8 cellular contexts compared by ENCODE assay signal in genomic region chr15:30696439-30697314, GRCh38.
DNase-seq lines count a peak whose midpoint lies in the region; ATAC-seq and TF ChIP-seq lines count a peak whose summit lies in the region.
"Not testable (repeated sequence)": the region's sequence is repeated elsewhere in the genome, so short reads cannot be mapped to it uniquely, and the experiment has no call there.

No MANE protein-coding gene starts in this region.

- H3K4me3 Mint-ChIP-seq in activated CD4-positive, alpha-beta memory T cell treated with anti-CD3 and anti-CD28 coated beads for 36 hours; glutamatergic neuron (ENCODE audit: unreplicated experiment): not testable (repeated sequence)

- H3K4me3 ChIP-seq in BLaER1 treated with 17β-estradiol and CSF1 and Interleukin-3, amounts not matched to agents 10 nM and 100 nM = not testable (repeated sequence)

- POLR2A ChIA-PET in activated CD4-positive, alpha-beta memory T cell treated with anti-CD3 and anti-CD28 coated beads for 36 hours (lab: Charles Lee) = not testable (repeated sequence)

- H4K20me1 ChIP-seq in BLaER1 treated with 17β-estradiol and CSF1 and Interleukin-3, amounts not matched to agents 10 nM and 100 nM = not testable (repeated sequence)

- peak overlapping the region in 3 of 11 experiments; percentile 20 to 63 (median 24); a peak in 5 of 22 replicates for H3K9ac ChIP-seq in BLaER1 treated with 17β-estradiol and CSF1 and Interleukin-3, amounts not matched to agents 10 nM and 100 nM

- CTCF ChIA-PET in activated CD4-positive, alpha-beta memory T cell treated with anti-CD3 and anti-CD28 coated beads for 36 hours (lab: Charles Lee) = not testable (repeated sequence)

- not testable (repeated sequence) for H3K27me3 Mint-ChIP-seq in activated CD4-positive, alpha-beta memory T cell treated with anti-CD3 and anti-CD28 coated beads for 36 hours; glutamatergic neuron (ENCODE audit: unreplicated experiment)

- not testable (repeated sequence) for H3K4me1 Mint-ChIP-seq in activated CD4-positive, alpha-beta memory T cell treated with anti-CD3 and anti-CD28 coated beads for 36 hours (ENCODE audit: low read depth); glutamatergic neuron (ENCODE audit: low read depth, unreplicated experiment)

- intact Hi-C loops in activated CD4-positive, alpha-beta memory T cell treated with anti-CD3 and anti-CD28 coated beads for 36 hours (cut with micrococcal nuclease) = not testable (repeated sequence)

- H3K36me3 ChIP-seq in BLaER1 treated with 17β-estradiol and CSF1 and Interleukin-3, amounts not matched to agents 10 nM and 100 nM = not testable (repeated sequence)

- H3K36me3 Mint-ChIP-seq in activated CD4-positive, alpha-beta memory T cell treated with anti-CD3 and anti-CD28 coated beads for 36 hours; glutamatergic neuron (ENCODE audit: unreplicated experiment): not testable (repeated sequence)

- peak; percentile 24 for DNase-seq in activated CD4-positive, alpha-beta memory T cell treated with anti-CD3 and anti-CD28 coated beads for 36 hours
- not testable (repeated sequence) for DNase-seq in glutamatergic neuron

- not testable (repeated sequence) for H3K27me3 ChIP-seq in BLaER1 treated with 17β-estradiol and CSF1 and Interleukin-3, amounts not matched to agents 10 nM and 100 nM

- TF ChIP-seq CTCF in glutamatergic neuron (IDR thresholded peaks at IDR 0.05; ENCODE audit: partially characterized antibody, unreplicated experiment) = not testable (repeated sequence)

- H3K9me3 Mint-ChIP-seq in activated CD4-positive, alpha-beta memory T cell treated with anti-CD3 and anti-CD28 coated beads for 36 hours; glutamatergic neuron (ENCODE audit: unreplicated experiment): not testable (repeated sequence)

- peaks cover 0 to 24% (median 13%) of the 10 kb centered on the region in 10 experiments; a peak in 16 of 20 replicates for H3K4me1 ChIP-seq in BLaER1 treated with 17β-estradiol and CSF1 and Interleukin-3, amounts not matched to agents 10 nM and 100 nM

- ATAC-seq in GM18858 (IDR thresholded peaks at IDR 0.05; ENCODE audit: unreplicated experiment) = peak; percentile 76
- peak; percentile 64 for ATAC-seq in GM19467 (IDR thresholded peaks at IDR 0.05; ENCODE audit: unreplicated experiment)
- peak; percentile 89 for ATAC-seq in HG02610 (IDR thresholded peaks at IDR 0.05; ENCODE audit: unreplicated experiment)
- ATAC-seq in HG03095 (IDR thresholded peaks at IDR 0.05; ENCODE audit: unreplicated experiment) = peak; percentile 78
- peak; percentile 65 for ATAC-seq in HG03571 (IDR thresholded peaks at IDR 0.05; ENCODE audit: unreplicated experiment)

- H3K27ac Mint-ChIP-seq in activated CD4-positive, alpha-beta memory T cell treated with anti-CD3 and anti-CD28 coated beads for 36 hours = peak overlapping the region; percentile 43
- H3K27ac Mint-ChIP-seq in glutamatergic neuron (ENCODE audit: unreplicated experiment) = peak overlapping the region; percentile 52

- peak overlapping the region in 10 of 11 experiments; percentile 29 to 67 (median 52); a peak in 18 of 22 replicates for H3K4me2 ChIP-seq in BLaER1 treated with 17β-estradiol and CSF1 and Interleukin-3, amounts not matched to agents 10 nM and 100 nM

- not testable (repeated sequence) for H3K9me3 ChIP-seq in BLaER1 treated with 17β-estradiol and CSF1 and Interleukin-3, amounts not matched to agents 10 nM and 100 nM (replicated peaks in 1 of 11)

- peak overlapping the region in 8 of 11 experiments; percentile 25 to 75 (median 54); a peak in 13 of 22 replicates for H3K27ac ChIP-seq in BLaER1 treated with 17β-estradiol and CSF1 and Interleukin-3, amounts not matched to agents 10 nM and 100 nM
